Comparison of ENCODE assay signal across 20 cellular contexts in genomic region chr2:240822280-240822847, GRCh38. TPM values are rescaled to one million over a fixed set of nuclear protein-coding genes. Genes with fewer than 3 reads are reported as not detected.
DNase-seq lines count a peak whose midpoint lies in the region; ATAC-seq, FAIRE-seq and TF ChIP-seq lines count a peak whose summit lies in the region.
"Had no signal": no experiment of that assay in that cellular context is flagged by ENCODE, and none has a peak within 500 bp of the region (broad histone marks: within the 10 kb centered on the region; RNA-seq: fewer than 3 reads in every experiment).

No MANE protein-coding gene starts in this region.

- no peak for TF ChIP-seq CTCF in Calu3 (IDR thresholded peaks at IDR 0.05; ENCODE audit: unreplicated experiment)
- no peak for TF ChIP-seq CTCF in H1 (IDR thresholded peaks at IDR 0.05; ENCODE audit: control extremely low read depth in 1 of 3, insufficient read depth in 1 of 3, low read depth in 1 of 3, low read length in 3 of 3)

- no peaks in the 10 kb centered on the region for H3K9me3 ChIP-seq in H1 (ENCODE audit: insufficient read depth in 2 of 2, low read depth in 1 of 2, low read length in 1 of 2)
- H3K9me3 ChIP-seq: pancreas had no signal

- H3K27me3 Mint-ChIP-seq in Calu3 (ENCODE audit: unreplicated experiment): peaks cover 65% of the 10 kb centered on the region

- H3K23me2 ChIP-seq in H1 (ENCODE audit: low read depth, low read length): peaks cover 9% of the 10 kb centered on the region; the same call in 1 of the 2 replicates

- H2BK20ac ChIP-seq in H1 (ENCODE audit: low read length): no peak overlapping the region

- no peak overlapping the region for H4K5ac ChIP-seq in H1 (ENCODE audit: insufficient read length, low read depth, low read length)

- H3K9ac ChIP-seq in H1 (replicated peaks in 1 of 4; ENCODE audit: extremely low read depth in 1 of 4, low read depth in 3 of 4, low read length in 3 of 4): no peak overlapping the region

- no peak overlapping the region for H2BK120ac ChIP-seq in H1 (replicated peaks; ENCODE audit: low read depth, low read length)

- no peak overlapping the region for H3K27ac ChIP-seq in H1 (ENCODE audit: low read depth, low read length)
- H3K27ac ChIP-seq: brain microvascular endothelial cell, C4-2B, pancreas, skin epidermis, tibial artery had no signal

- no peak for TF ChIP-seq EP300 in H1 (IDR thresholded peaks at IDR 0.05; ENCODE audit: borderline replicate concordance in 1 of 2, low read depth in 2 of 2, low read length in 2 of 2)

- no peak overlapping the region for H2AK5ac ChIP-seq in H1 (ENCODE audit: low read depth, low read length)

- no peak overlapping the region for H2AFZ ChIP-seq in H1 (ENCODE audit: low read length)

- H3K14ac ChIP-seq in H1 (ENCODE audit: insufficient read length): no peak overlapping the region

- no peak for FAIRE-seq in H1 (lab: Jason Lieb, UNC)
- FAIRE-seq: pancreas had no signal

- peak overlapping the region; percentile 92 for H3K4me3 Mint-ChIP-seq in Calu3 (ENCODE audit: low read depth, unreplicated experiment)

- H3K18ac ChIP-seq in H1 (ENCODE audit: extremely low read depth, low read length): no peak overlapping the region

- H3K79me1 ChIP-seq in H1 (ENCODE audit: low read depth, low read length): no peaks in the 10 kb centered on the region

- H3K4ac ChIP-seq in H1 (replicated peaks; ENCODE audit: insufficient read length, low read depth, low read length): no peak overlapping the region

- POLR2A ChIA-PET in H1 (lab: Charles Lee; ENCODE audit: partially characterized antibody): interaction anchor here (1.0 to 3.4 kb wide), 8 partner anchors 9 to 75 kb away, joined by 3 to 26 read pairs (median 6); no protein-coding TSS in a partner anchor

- no peaks in the 10 kb centered on the region for H3K36me3 ChIP-seq in H1 (ENCODE audit: control insufficient read depth in 2 of 4, insufficient read depth in 4 of 4, low read length in 3 of 4)
- H3K36me3 ChIP-seq: brain microvascular endothelial cell, pancreas, tibial artery had no signal

- H3K4me1 ChIP-seq in H1 (replicated peaks in 1 of 4; ENCODE audit: control insufficient read depth in 3 of 4, insufficient read depth in 4 of 4, low read length in 3 of 4): peaks cover 0 to 14% (median 10%) of the 10 kb centered on the region in 4 experiments; a peak in 6 of 7 replicates

- CTCF ChIA-PET in Calu3 (lab: Charles Lee): interaction anchor here (0.8 kb wide), 1 partner anchor 12 kb away, joined by 3 read pairs; no protein-coding TSS in a partner anchor
- CTCF ChIA-PET in H1 (lab: Charles Lee; ENCODE audit: partially characterized antibody): interaction anchor here (0.8 to 2.9 kb wide), 9 partner anchors 12 to 24 kb away, joined by 3 to 12 read pairs (median 4); no protein-coding TSS in a partner anchor

- H3K36me3 Mint-ChIP-seq in Calu3 (ENCODE audit: insufficient read depth, unreplicated experiment): peaks cover 32% of the 10 kb centered on the region
- H3K36me3 Mint-ChIP-seq: stimulated activated effector memory CD8-positive, alpha-beta T cell treated with anti-CD3 and anti-CD28 coated beads, Interleukin-12 subunit alpha, Interleukin-12 subunit beta, amount 100 ng/mL, for 72 hours had no signal

- H3K79me2 ChIP-seq in H1 (ENCODE audit: control insufficient read depth in 1 of 2, insufficient read depth in 2 of 2, low read length in 2 of 2): peaks cover 11 to 14% of the 10 kb centered on the region in 2 experiments

- H3K23ac ChIP-seq in H1 (ENCODE audit: insufficient read length): no peak overlapping the region

- no peak overlapping the region for H4K91ac ChIP-seq in H1 (replicated peaks; ENCODE audit: insufficient read length, low read length)

- H3K4me1 Mint-ChIP-seq in Calu3 (ENCODE audit: low read depth, unreplicated experiment): peaks cover 14% of the 10 kb centered on the region
- H3K4me1 Mint-ChIP-seq: stimulated activated effector memory CD8-positive, alpha-beta T cell treated with anti-CD3 and anti-CD28 coated beads, Interleukin-12 subunit alpha, Interleukin-12 subunit beta, amount 100 ng/mL, for 72 hours had no signal

- no peak; a peak in 1 of 4 replicates for TF ChIP-seq RAD21 in H1 (IDR thresholded peaks at IDR 0.05 in 1 of 2, conservative IDR thresholded peaks at IDR 0.05 in 1 of 2; ENCODE audit: low read depth in 2 of 2, low read length in 2 of 2)

- peaks cover under 1 to 5% of the 10 kb centered on the region in 2 experiments for H4K20me1 ChIP-seq in H1 (replicated peaks in 1 of 2; ENCODE audit: control insufficient read depth in 1 of 2, insufficient read depth in 2 of 2, low read length in 2 of 2)

- H3K56ac ChIP-seq in H1 (replicated peaks; ENCODE audit: insufficient read length, low read depth, low read length): no peak overlapping the region

- intact Hi-C loops in Calu3 (cut with micrococcal nuclease; ENCODE audit: unreplicated experiment): no loop called here

- ATAC-seq in HG02852 (IDR thresholded peaks at IDR 0.05; ENCODE audit: unreplicated experiment): no peak
- no peak for ATAC-seq in GM21529 (IDR thresholded peaks at IDR 0.05; ENCODE audit: unreplicated experiment)
- ATAC-seq: pancreas; stimulated activated effector memory CD8-positive, alpha-beta T cell treated with anti-CD3 and anti-CD28 coated beads, Interleukin-12 subunit alpha, Interleukin-12 subunit beta, amount 100 ng/mL, for 72 hours had no signal

- no peak overlapping the region; a peak in 1 of 4 replicates for H3K4me2 ChIP-seq in H1 (ENCODE audit: insufficient read depth in 1 of 2, low read depth in 2 of 2, low read length in 2 of 2)

- peaks cover 0 to 4% (median 0%) of the 10 kb centered on the region in 4 experiments; a peak in 2 of 7 replicates for H3K27me3 ChIP-seq in H1 (replicated peaks in 1 of 4; ENCODE audit: control insufficient read depth in 3 of 4, extremely low read depth in 1 of 4, insufficient read depth in 3 of 4, low read length in 3 of 4)

- WGBS in H1 (ENCODE audit: extremely low coverage in 1 of 2, insufficient coverage in 1 of 2, insufficient read length in 1 of 2, insufficient replicate concordance in 2 of 2, low coverage in 1 of 2, low lambda C conversion rate in 2 of 2, missing lambda C conversion rate in 1 of 2), 2 experiments: 74% methylated on average over 4 of the region's 4 CpGs; no CpG with 5 or more reads in 1 of the 2 experiments

- no peak overlapping the region for H2BK15ac ChIP-seq in H1 (ENCODE audit: low read length)

- DNase-seq in Calu3: no peak
- peak; percentile 73 for DNase-seq in NCI-H1092 treated with DMSO at 0.1 percent for 48 hours (lab: John Stamatoyannopoulos, UW)
- DNase-seq in NCI-H345 treated with DMSO at 0.1 percent for 48 hours (lab: John Stamatoyannopoulos, UW; ENCODE audit: unreplicated experiment): peak; percentile 65
- no peak for DNase-seq in H1 (ENCODE audit: low read depth in 1 of 2, low spot score in 2 of 2)
- DNase-seq in stimulated activated CD4-positive, alpha-beta T cell treated with anti-CD3 and anti-CD28 coated beads, Interleukin-4, amount 100 ng/mL, for 24 hours: no peak
- DNase-seq: activated CD8-positive, alpha-beta memory T cell treated with anti-CD3 and anti-CD28 coated beads, Interleukin-2, amount 50 U/mL, for 4 hours; activated naive CD4-positive, alpha-beta T cell treated with Interleukin-2 at 50 U/mL for 16 hours; brain microvascular endothelial cell; dermis blood vessel endothelial cell; hippocampal formation; NCI-H446 treated with DMSO at 0.1 percent for 48 hours; pancreas; tibial artery had no signal

- no peak overlapping the region for H2BK5ac ChIP-seq in H1 (ENCODE audit: low read depth, low read length)

- BruUV-seq in Calu3 (replicated peaks; lab: Mats Ljungman, UMichigan): no TSS peak

- H4K8ac ChIP-seq in H1 (ENCODE audit: extremely low read depth, insufficient read depth, low read length): no peak overlapping the region; the same call in 1 of the 2 replicates

- no peak for TF ChIP-seq POLR2A in H1 (IDR thresholded peaks at IDR 0.05; ENCODE audit: control extremely low read depth in 1 of 2, low read depth in 2 of 2, low read length in 2 of 2)

- no peaks in the 10 kb centered on the region for H3K9me3 Mint-ChIP-seq in Calu3 (ENCODE audit: low read depth, unreplicated experiment)

- peak overlapping the region; percentile 89 for H3K27ac Mint-ChIP-seq in Calu3 (ENCODE audit: unreplicated experiment)
- H3K27ac Mint-ChIP-seq: stimulated activated effector memory CD8-positive, alpha-beta T cell treated with anti-CD3 and anti-CD28 coated beads, Interleukin-12 subunit alpha, Interleukin-12 subunit beta, amount 100 ng/mL, for 72 hours had no signal

- no peak overlapping the region for H3K4me3 ChIP-seq in H1 (ENCODE audit: extremely low read depth in 1 of 4, insufficient read depth in 2 of 4, low read depth in 3 of 4, low read length in 4 of 4)
- H3K4me3 ChIP-seq: pancreas, skin epidermis, tibial artery had no signal

- H2BK12ac ChIP-seq in H1 (ENCODE audit: low read depth, low read length): peak overlapping the region; percentile 19; the same call in 1 of the 2 replicates

TF ChIP-seq in H1, 55 proteins besides CTCF, POLR2A, EP300 and RAD21 (continues in another document):
- TF ChIP-seq NRF1 (IDR thresholded peaks at IDR 0.05; ENCODE audit: low read depth, low read length) (no peak), ZNF274 (IDR thresholded peaks at IDR 0.05; ENCODE audit: borderline replicate concordance, extremely low read depth, low read length) (no peak), TEAD4 (IDR thresholded peaks at IDR 0.05; ENCODE audit: low read depth, low read length) (no peak), KDM4A (IDR thresholded peaks at IDR 0.05; ENCODE audit: low read depth, low read length, severe bottlenecking) (no peak)

RNA-seq across cellular contexts. Expression of gene KIF1A, which starts 2.3 kb away (rescaled TPM):
- total RNA-seq in Calu3 (2022): 280 and 298 TPM in 2 replicates
- total RNA-seq in H1 (2021; fragmentation: NEBNext Ultra II Directional; extraction: Animal tissue kit (Norgen Biotek cat#: 25700)): 267 and 281 TPM in 2 replicates
- 61.3 and 83.2 TPM in 2 replicates for polyA plus RNA-seq in H1 (2011; rRNA removed)
- polyA plus RNA-seq in H1 (2011; cell fraction: cytosol; rRNA removed): 37.7 TPM
- 305 TPM for polyA plus RNA-seq in H1 (2011; cell fraction: nucleus; rRNA removed)
- 111 to 171 TPM (median 154 TPM) in 4 replicates for polyA plus RNA-seq in H1 (2012, experiment 1 of 2)
- polyA plus RNA-seq in H1 (2012, experiment 2 of 2): 110 TPM
- polyA plus RNA-seq in H1 (2013, experiment 1 of 2): 161 TPM
- polyA plus RNA-seq in H1 (2013, experiment 2 of 2): 135 TPM
- 314 and 356 TPM in 2 replicates for polyA minus RNA-seq in H1 (2011; rRNA and poly(A)+ RNA removed)
- polyA minus RNA-seq in H1 (2011; cell fraction: cytosol; rRNA and poly(A)+ RNA removed): 97.5 TPM
- polyA minus RNA-seq in H1 (2011; cell fraction: nucleus; rRNA and poly(A)+ RNA removed): 239 TPM
- total RNA-seq: dermis blood vessel endothelial cell had no signal

RNA-seq across cellular contexts. Expression of gene AGXT, which starts 46.3 kb away (rescaled TPM):
- total RNA-seq in Calu3 (2022): not detected in 2 replicates
- not detected in 2 replicates for total RNA-seq in H1 (2021; fragmentation: NEBNext Ultra II Directional; extraction: Animal tissue kit (Norgen Biotek cat#: 25700))
- 0.03 TPM in 1 of 2 replicates, not detected in the other for polyA plus RNA-seq in H1 (2011; rRNA removed)
- polyA plus RNA-seq in H1 (2011; cell fraction: cytosol; rRNA removed): 0.05 TPM
- not detected for polyA plus RNA-seq in H1 (2011; cell fraction: nucleus; rRNA removed)
- polyA plus RNA-seq in H1 (2012, experiment 1 of 2): not detected in 4 replicates
- polyA plus RNA-seq in H1 (2012, experiment 2 of 2): not detected
- polyA plus RNA-seq in H1 (2013, experiment 1 of 2): not detected
- not detected for polyA plus RNA-seq in H1 (2013, experiment 2 of 2)
- polyA minus RNA-seq in H1 (2011; rRNA and poly(A)+ RNA removed): not detected in 2 replicates
- not detected for polyA minus RNA-seq in H1 (2011; cell fraction: cytosol; rRNA and poly(A)+ RNA removed)
- not detected for polyA minus RNA-seq in H1 (2011; cell fraction: nucleus; rRNA and poly(A)+ RNA removed)
- total RNA-seq: Daoy, dermis blood vessel endothelial cell, H4 had no signal

Comparison
In these comparisons a context has a peak if more than half of its experiments do, and no peak if none do; other contexts are left out.
1. DNase-seq: peak in NCI-H1092 treated with DMSO at 0.1 percent for 48 hours (single experiment) and NCI-H345 treated with DMSO at 0.1 percent for 48 hours (single experiment); none in Calu3 (single experiment), H1 (0 of 2) and stimulated activated CD4-positive, alpha-beta T cell treated with anti-CD3 and anti-CD28 coated beads, Interleukin-4, amount 100 ng/mL, for 24 hours (single experiment).